ENCODE assay signal across 30 cellular contexts in the genomic region with DNA sequence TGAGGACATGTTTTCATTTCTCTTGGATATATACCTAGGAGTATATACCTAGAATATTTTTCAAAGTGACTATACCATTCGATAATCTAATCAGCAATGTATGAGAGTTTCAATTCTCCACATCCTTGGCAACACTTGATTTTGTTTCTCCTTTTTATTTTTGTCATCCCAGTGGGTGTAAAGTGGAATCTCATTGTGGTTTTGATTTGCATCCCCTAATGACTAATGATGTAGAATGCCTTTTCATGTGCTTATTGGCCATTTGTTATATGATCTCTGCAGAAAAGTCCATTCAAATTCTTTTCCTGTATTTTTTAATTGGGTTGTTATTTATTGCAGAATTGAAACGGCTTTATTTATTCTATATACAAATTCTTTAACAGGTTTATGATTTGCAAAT.
"Had no signal": no experiment of that assay in that cellular context is flagged by ENCODE, and none has a peak within 500 bp of the region (broad histone marks: within the 10 kb centered on the region; RNA-seq: fewer than 3 reads in every experiment).

No MANE protein-coding gene starts in this region.

- H3K4me3 Mint-ChIP-seq: activated CD4-positive, alpha-beta memory T cell treated with anti-CD3 and anti-CD28 coated beads, Interleukin-2, amount 10 ng/mL, durations not matched to agents 7 days and 5 days; activated CD4-positive, alpha-beta T cell treated with anti-CD3 and anti-CD28 coated beads, Interleukin-2, amount 10 ng/mL, durations not matched to agents 7 days and 5 days; activated naive CD4-positive, alpha-beta T cell treated with anti-CD3 and anti-CD28 coated beads, Interleukin-2, amount 10 ng/mL, durations not matched to agents 7 days and 5 days; activated naive CD8-positive, alpha-beta T cell treated with anti-CD3 and anti-CD28 coated beads, Interleukin-2, amount 10 ng/mL, durations not matched to agents 7 days and 5 days; activated T-cell treated with anti-CD3 and anti-CD28 coated beads, Interleukin-2, amount 50 U/mL, for 24 hours; activated T-cell treated with anti-CD3 and anti-CD28 coated beads, Interleukin-2, amount 50 U/mL, for 72 hours; T-helper 1 cell treated with Interleukin-12 subunit alpha and Interleukin-12 subunit beta and Interleukin-4 antibody, amounts not matched to agents 30 μg/mL and 1 μg/mL, for 36 hours; T-helper 2 cell treated with Interferon-gamma antibody and Interleukin-4, amounts not matched to agents 5 μg/mL and 100 μg/mL, for 36 hours; WTC11 had no signal

- H3K4me3 ChIP-seq: ascending aorta, body of pancreas, colonic mucosa, esophagus squamous epithelium, gastroesophageal sphincter, heart right ventricle, hepatocyte had no signal

- H3K27ac ChIP-seq: ascending aorta, body of pancreas, colonic mucosa, esophagus squamous epithelium, gastroesophageal sphincter, heart right ventricle, hepatocyte, VCaP had no signal

- H3K27ac Mint-ChIP-seq: activated CD4-positive, alpha-beta memory T cell treated with anti-CD3 and anti-CD28 coated beads, Interleukin-2, amount 10 ng/mL, durations not matched to agents 7 days and 5 days; activated CD4-positive, alpha-beta T cell treated with anti-CD3 and anti-CD28 coated beads, Interleukin-2, amount 10 ng/mL, durations not matched to agents 7 days and 5 days; activated naive CD4-positive, alpha-beta T cell treated with anti-CD3 and anti-CD28 coated beads, Interleukin-2, amount 10 ng/mL, durations not matched to agents 7 days and 5 days; activated naive CD8-positive, alpha-beta T cell treated with anti-CD3 and anti-CD28 coated beads, Interleukin-2, amount 10 ng/mL, durations not matched to agents 7 days and 5 days; activated T-cell treated with anti-CD3 and anti-CD28 coated beads, Interleukin-2, amount 50 U/mL, for 24 hours; activated T-cell treated with anti-CD3 and anti-CD28 coated beads, Interleukin-2, amount 50 U/mL, for 72 hours; T-helper 1 cell treated with Interleukin-12 subunit alpha and Interleukin-12 subunit beta and Interleukin-4 antibody, amounts not matched to agents 30 μg/mL and 1 μg/mL, for 36 hours; T-helper 2 cell treated with Interferon-gamma antibody and Interleukin-4, amounts not matched to agents 5 μg/mL and 100 μg/mL, for 36 hours; WTC11 had no signal

- H2AFZ ChIP-seq: hepatocyte had no signal

- H3K4me2 ChIP-seq: hepatocyte had no signal

- H3K27me3 ChIP-seq: ascending aorta, body of pancreas, colonic mucosa, esophagus squamous epithelium, gastroesophageal sphincter, heart right ventricle, hepatocyte had no signal

- H3K9me3 ChIP-seq: ascending aorta, body of pancreas, colonic mucosa, esophagus squamous epithelium, gastroesophageal sphincter, heart right ventricle had no signal

- H3K36me3 Mint-ChIP-seq: activated naive CD4-positive, alpha-beta T cell treated with anti-CD3 and anti-CD28 coated beads, Interleukin-2, amount 50 U/mL, for 72 hours had no signal

- H3K79me2 ChIP-seq: hepatocyte had no signal

- DNase-seq: activated CD4-positive, alpha-beta memory T cell treated with anti-CD3 and anti-CD28 coated beads, Interleukin-2, amount 10 ng/mL, durations not matched to agents 7 days and 5 days; activated CD4-positive, alpha-beta T cell treated with anti-CD3 and anti-CD28 coated beads for 1 hour; activated CD4-positive, alpha-beta T cell treated with anti-CD3 and anti-CD28 coated beads for 4 hours; activated CD4-positive, alpha-beta T cell treated with anti-CD3 and anti-CD28 coated beads, Interleukin-2, amount 10 ng/mL, durations not matched to agents 7 days and 5 days; activated CD4-positive, alpha-beta T cell treated with anti-CD3 and anti-CD28 coated beads, Interleukin-2, amount 50 U/mL, for 4 hours; activated CD8-positive, alpha-beta memory T cell treated with anti-CD3 and anti-CD28 coated beads, Interleukin-2, amount 50 U/mL, for 48 hours; activated gamma-delta T cell; activated naive CD4-positive, alpha-beta T cell; activated naive CD4-positive, alpha-beta T cell treated with anti-CD3 and anti-CD28 coated beads, Interleukin-2, amount 10 ng/mL, durations not matched to agents 7 days and 5 days; activated naive CD8-positive, alpha-beta T cell treated with anti-CD3 and anti-CD28 coated beads, Interleukin-2, amount 10 ng/mL, durations not matched to agents 7 days and 5 days; activated T-cell treated with anti-CD3 and anti-CD28 coated beads for 4 hours; activated T-cell treated with anti-CD3 and anti-CD28 coated beads, Interleukin-2, amount 50 U/mL, for 24 hours; activated T-cell treated with anti-CD3 and anti-CD28 coated beads, Interleukin-2, amount 50 U/mL, for 72 hours; body of pancreas; caudate nucleus; cerebellar nuclear complex; colonic mucosa; effector CD8-positive, alpha-beta T cell; esophagus squamous epithelium; foreskin melanocyte; heart right ventricle; T1000 had no signal

- H3K27me3 Mint-ChIP-seq: activated CD4-positive, alpha-beta memory T cell treated with anti-CD3 and anti-CD28 coated beads, Interleukin-2, amount 10 ng/mL, durations not matched to agents 7 days and 5 days; activated CD4-positive, alpha-beta T cell treated with anti-CD3 and anti-CD28 coated beads, Interleukin-2, amount 10 ng/mL, durations not matched to agents 7 days and 5 days; activated naive CD4-positive, alpha-beta T cell treated with anti-CD3 and anti-CD28 coated beads, Interleukin-2, amount 10 ng/mL, durations not matched to agents 7 days and 5 days; activated naive CD8-positive, alpha-beta T cell treated with anti-CD3 and anti-CD28 coated beads, Interleukin-2, amount 10 ng/mL, durations not matched to agents 7 days and 5 days; activated T-cell treated with anti-CD3 and anti-CD28 coated beads, Interleukin-2, amount 50 U/mL, for 24 hours had no signal

- H3K4me1 ChIP-seq: ascending aorta, body of pancreas, colonic mucosa, esophagus squamous epithelium, gastroesophageal sphincter, heart right ventricle had no signal

- H3K4me1 Mint-ChIP-seq: activated CD4-positive, alpha-beta memory T cell treated with anti-CD3 and anti-CD28 coated beads, Interleukin-2, amount 10 ng/mL, durations not matched to agents 7 days and 5 days; activated CD4-positive, alpha-beta T cell treated with anti-CD3 and anti-CD28 coated beads, Interleukin-2, amount 10 ng/mL, durations not matched to agents 7 days and 5 days; activated naive CD4-positive, alpha-beta T cell treated with anti-CD3 and anti-CD28 coated beads, Interleukin-2, amount 10 ng/mL, durations not matched to agents 7 days and 5 days had no signal

- H3K36me3 ChIP-seq: colonic mucosa had no signal

- ATAC-seq: activated naive CD4-positive, alpha-beta T cell treated with anti-CD3 and anti-CD28 coated beads, Interleukin-2, amount 50 U/mL, for 72 hours; activated T-cell treated with anti-CD3 and anti-CD28 coated beads, Interleukin-2, amount 50 U/mL, for 72 hours; body of pancreas; gastroesophageal sphincter; heart right ventricle; WTC11 had no signal
